Comparison of ENCODE assay signal across 9 cellular contexts in genomic region chr6:32700391-32701040, GRCh38. TPM values are rescaled to one million over a fixed set of nuclear protein-coding genes. Genes with fewer than 3 reads are reported as not detected.
DNase-seq lines count a peak whose midpoint lies in the region; ATAC-seq and TF ChIP-seq lines count a peak whose summit lies in the region.
"Had no signal": no experiment of that assay in that cellular context is flagged by ENCODE, and none has a peak within 500 bp of the region (broad histone marks: within the 10 kb centered on the region; RNA-seq: fewer than 3 reads in every experiment).

No MANE protein-coding gene starts in this region.

- H3K4me2 ChIP-seq in MM.1S (ENCODE audit: low read depth, low read length) (peak overlapping the region; percentile 12; the same call in 1 of the 2 replicates), SU-DHL-6 (ENCODE audit: low read depth, low read length, poor library complexity, severe bottlenecking) (peak overlapping the region; percentile 39)

- H3K4me3 ChIP-seq in MM.1S (ENCODE audit: low read length) (no peak overlapping the region), SU-DHL-6 (ENCODE audit: insufficient read depth, low read length, poor library complexity, severe bottlenecking) (no peak overlapping the region)

- peaks cover 6% of the 10 kb centered on the region; the same call in 1 of the 2 replicates for H3K27me3 ChIP-seq in MM.1S (replicated peaks; ENCODE audit: insufficient read depth, low read length)
- H3K27me3 ChIP-seq in SU-DHL-6 (ENCODE audit: low read length) = no peaks in the 10 kb centered on the region

- H3K27ac ChIP-seq in MM.1S (ENCODE audit: low read length) (no peak overlapping the region), SU-DHL-6 (ENCODE audit: low read depth, low read length) (no peak overlapping the region)

- H3K4me1 ChIP-seq in MM.1S (ENCODE audit: low read length) = no peaks in the 10 kb centered on the region

- no peak overlapping the region for H3K4me3 Mint-ChIP-seq in effector memory CD8-positive, alpha-beta T cell
- H3K4me3 Mint-ChIP-seq in type B pancreatic cell = no peak overlapping the region

- H3K27ac Mint-ChIP-seq in effector memory CD8-positive, alpha-beta T cell = no peak overlapping the region
- no peak overlapping the region for H3K27ac Mint-ChIP-seq in type B pancreatic cell

- no peaks in the 10 kb centered on the region for H3K36me3 ChIP-seq in MM.1S (replicated peaks; ENCODE audit: insufficient read depth, low read length)
- no peaks in the 10 kb centered on the region for H3K36me3 ChIP-seq in SU-DHL-6 (ENCODE audit: low read length)

- peaks cover 54 to 66% of the 10 kb centered on the region in 2 donors for H3K27me3 Mint-ChIP-seq in effector memory CD8-positive, alpha-beta T cell
- peaks cover 49% of the 10 kb centered on the region for H3K27me3 Mint-ChIP-seq in type B pancreatic cell

- H3F3A ChIP-seq in MM.1S (ENCODE audit: insufficient read depth, low read length) (no peaks in the 10 kb centered on the region), SU-DHL-6 (ENCODE audit: insufficient read depth) (0 out of 2 replicates have a peak, but pooled peaks cover 4% of the 10 kb centered on the region)

- peak; percentile 59 for ATAC-seq in effector memory CD8-positive, alpha-beta T cell (replicated peaks)
- no peak for ATAC-seq in HG02798 (IDR thresholded peaks at IDR 0.05; ENCODE audit: poor library complexity, unreplicated experiment)

- H2AFZ ChIP-seq in MM.1S (ENCODE audit: low read length) (no peak overlapping the region), SU-DHL-6 (ENCODE audit: low read depth, low read length, severe bottlenecking) (peak overlapping the region; percentile 65)

- DNase-seq in activated CD4-positive, CD25-positive, alpha-beta regulatory T cell treated with anti-CD3 and anti-CD28 coated beads, Interleukin-2, amount 50 U/mL, for 16 hours (ENCODE audit: low read depth, low spot score) = peak; percentile 6
- no peak for DNase-seq in activated CD4-positive, CD25-positive, alpha-beta regulatory T cell treated with anti-CD3 and anti-CD28 coated beads, Interleukin-2, amount 50 U/mL, for 72 hours
- DNase-seq in MM.1S (peak; percentile 38), lung microvascular endothelial cell (ENCODE audit: low read depth in 2 of 2) (peak; percentile 70 to 72), type B pancreatic cell (ENCODE audit: extremely low spot score, unreplicated experiment) (no peak)
- peak; percentile 17 to 39 (median 26) for DNase-seq in effector memory CD8-positive, alpha-beta T cell

- H3K9ac ChIP-seq in MM.1S (ENCODE audit: low read length) (no peak overlapping the region), SU-DHL-6 (ENCODE audit: low read length) (no peak overlapping the region)

- TF ChIP-seq CTCF in MM.1S (IDR thresholded peaks at IDR 0.05; ENCODE audit: low read length) (peak; percentile 75), SU-DHL-6 (IDR thresholded peaks at IDR 0.05; ENCODE audit: insufficient read depth, low read length, poor library complexity, severe bottlenecking) (peak; percentile 74), type B pancreatic cell (conservative IDR thresholded peaks at IDR 0.05) (peak; percentile 88)

- H3K9me3 ChIP-seq in MM.1S (replicated peaks; ENCODE audit: insufficient read depth, low read length) (no peaks in the 10 kb centered on the region), SU-DHL-6 (ENCODE audit: insufficient read depth, low read length) (no peaks in the 10 kb centered on the region)

- H3K9me2 ChIP-seq in MM.1S (replicated peaks; ENCODE audit: insufficient read depth, low read length) = no peaks in the 10 kb centered on the region
- H3K9me2 ChIP-seq in SU-DHL-6 (replicated peaks; ENCODE audit: insufficient read depth, low read length) = no peaks in the 10 kb centered on the region

- H3K36me3 Mint-ChIP-seq in effector memory CD8-positive, alpha-beta T cell (ENCODE audit: insufficient read depth) = no peaks in the 10 kb centered on the region
- no peaks in the 10 kb centered on the region for H3K36me3 Mint-ChIP-seq in type B pancreatic cell

- H3K9me3 Mint-ChIP-seq in effector memory CD8-positive, alpha-beta T cell = no peaks in the 10 kb centered on the region
- H3K9me3 Mint-ChIP-seq in type B pancreatic cell = no peaks in the 10 kb centered on the region

- H4K20me1 ChIP-seq in MM.1S (ENCODE audit: insufficient read depth, low read length) (no peaks in the 10 kb centered on the region), SU-DHL-6 (ENCODE audit: low read depth, low read length) (no peaks in the 10 kb centered on the region)

- no peaks in the 10 kb centered on the region for H3K79me2 ChIP-seq in MM.1S (ENCODE audit: low read length)
- no peaks in the 10 kb centered on the region for H3K79me2 ChIP-seq in SU-DHL-6 (ENCODE audit: insufficient read depth, low read length)

- H3K4me1 Mint-ChIP-seq in effector memory CD8-positive, alpha-beta T cell (ENCODE audit: low read depth in 2 of 2) = no peaks in the 10 kb centered on the region
- peaks cover 3% of the 10 kb centered on the region for H3K4me1 Mint-ChIP-seq in type B pancreatic cell (ENCODE audit: unreplicated experiment)

RNA-seq across cellular contexts. Expression of gene HLA-DQB1, which starts 34.1 kb away (rescaled TPM):
- total RNA-seq in lung microvascular endothelial cell (0.20 TPM in 1 of 2 replicates, not detected in the other), type B pancreatic cell (ENCODE audit: low replicate concordance) (5.1 and 12.8 TPM in 2 replicates)
- total RNA-seq: temporal lobe had no signal

RNA-seq across cellular contexts. Expression of gene HLA-DQA2, which starts 40.7 kb away (rescaled TPM):
- not detected in 2 replicates for total RNA-seq in lung microvascular endothelial cell
- not detected in 2 replicates for total RNA-seq in type B pancreatic cell (ENCODE audit: low replicate concordance)
- total RNA-seq: temporal lobe had no signal

Comparison
In these comparisons a context has a peak if more than half of its experiments do, and no peak if none do; other contexts are left out.
1. DNase-seq: peak in activated CD4-positive, CD25-positive, alpha-beta regulatory T cell treated with anti-CD3 and anti-CD28 coated beads, Interleukin-2, amount 50 U/mL, for 16 hours (single experiment), MM.1S (single experiment), effector memory CD8-positive, alpha-beta T cell (3 of 3) and lung microvascular endothelial cell (2 of 2); none in activated CD4-positive, CD25-positive, alpha-beta regulatory T cell treated with anti-CD3 and anti-CD28 coated beads, Interleukin-2, amount 50 U/mL, for 72 hours (single experiment) and type B pancreatic cell (single experiment).
2. Peak in every context shown above with its lines, with median percentiles within 50 percentile points of each other: CTCF ChIP-seq.